ENCODE assay signal across 17 cellular contexts in genomic region chr5:126794157-126794828, GRCh38. TPM values are rescaled to one million over a fixed set of nuclear protein-coding genes. Genes with fewer than 3 reads are reported as not detected.
DNase-seq lines count a peak whose midpoint lies in the region; ATAC-seq, FAIRE-seq and TF ChIP-seq lines count a peak whose summit lies in the region.
"Had no signal": no experiment of that assay in that cellular context is flagged by ENCODE, and none has a peak within 500 bp of the region (broad histone marks: within the 10 kb centered on the region; RNA-seq: fewer than 3 reads in every experiment).

No MANE protein-coding gene starts in this region.

- H3K27ac ChIP-seq in keratinocyte (ENCODE audit: control insufficient read depth, insufficient read depth, low read length) (no peak overlapping the region), left lung (peak overlapping the region in 1 of 2 donors; percentile 25)
- H3K27ac ChIP-seq: ascending aorta, tibial artery had no signal

- no peak for FAIRE-seq in keratinocyte (lab: Jason Lieb, UNC)
- FAIRE-seq: A549 had no signal

- H4K20me1 ChIP-seq in keratinocyte (ENCODE audit: control insufficient read depth, extremely low read depth, insufficient read depth, low read length) = no peaks in the 10 kb centered on the region

- H3K4me3 ChIP-seq in keratinocyte (ENCODE audit: control insufficient read depth in 2 of 3, extremely low read depth in 1 of 3, insufficient read depth in 2 of 3, low read depth in 1 of 3, low read length in 3 of 3) = no peak overlapping the region
- no peak overlapping the region for H3K4me3 ChIP-seq in left lung
- H3K4me3 ChIP-seq: A549, ascending aorta, skin epidermis, tibial artery had no signal

- intact Hi-C loops in left lung (cut with DNase I) = no loop called here

- TF ChIP-seq CTCF in keratinocyte (optimal IDR thresholded peaks at IDR 0.05 in 1 of 3, IDR thresholded peaks at IDR 0.05 in 1 of 3, conservative IDR thresholded peaks at IDR 0.05 in 1 of 3; ENCODE audit: extremely low read depth in 1 of 3, insufficient read depth in 2 of 3, low read length in 3 of 3) (no peak), left lung (IDR thresholded peaks at IDR 0.05) (no peak)

- ATAC-seq in GM19468 (IDR thresholded peaks at IDR 0.05; ENCODE audit: extremely low read depth, unreplicated experiment) (peak; percentile 37), left lung (no peak), GM18907 (IDR thresholded peaks at IDR 0.05; ENCODE audit: unreplicated experiment) (no peak), HG02973 (IDR thresholded peaks at IDR 0.05; ENCODE audit: unreplicated experiment) (no peak)
- ATAC-seq: activated CD4-positive, CD25-positive, alpha-beta regulatory T cell treated with anti-CD3 and anti-CD28 coated beads, Interleukin-2, amount 50 U/mL, for 24 hours; naive thymus-derived CD4-positive, alpha-beta T cell had no signal

- dilution Hi-C loops in keratinocyte (cut with MboI; ENCODE audit: extremely low pct_ligation_motif_present, low sequenced_read_pairs) = no loop called here

- H3K27me3 ChIP-seq in keratinocyte (ENCODE audit: control insufficient read depth, extremely low read depth, insufficient read depth, low read length) (no peaks in the 10 kb centered on the region), left lung (no peaks in the 10 kb centered on the region)
- H3K27me3 ChIP-seq: ascending aorta, tibial artery had no signal

- H3K9me1 ChIP-seq in keratinocyte (ENCODE audit: control insufficient read depth, extremely low read depth, insufficient read depth, low read length) = no peaks in the 10 kb centered on the region

- H3K9ac ChIP-seq in keratinocyte (ENCODE audit: control insufficient read depth, extremely low read depth, insufficient read depth, low read length) = no peak overlapping the region

- H2AFZ ChIP-seq in keratinocyte (ENCODE audit: control insufficient read depth, low read length) = peak overlapping the region; percentile 37

- H3K9me3 ChIP-seq in keratinocyte (ENCODE audit: control insufficient read depth, low read depth, low read length) (no peaks in the 10 kb centered on the region), left lung (no peaks in the 10 kb centered on the region)
- H3K9me3 ChIP-seq: A549, ascending aorta, tibial artery had no signal

- no peaks in the 10 kb centered on the region for H3K4me1 ChIP-seq in keratinocyte (ENCODE audit: control insufficient read depth, extremely low read depth, insufficient read depth, low read length)
- peaks cover 0 to 14% of the 10 kb centered on the region in 2 donors for H3K4me1 ChIP-seq in left lung
- H3K4me1 ChIP-seq: ascending aorta, tibial artery had no signal

- H3K36me3 ChIP-seq in keratinocyte (ENCODE audit: control insufficient read depth in 2 of 2, extremely low read depth in 1 of 2, insufficient read depth in 2 of 2, low read length in 2 of 2) = no peaks in the 10 kb centered on the region
- no peaks in the 10 kb centered on the region for H3K36me3 ChIP-seq in left lung
- H3K36me3 ChIP-seq: ascending aorta, tibial artery had no signal

- peaks cover 88% of the 10 kb centered on the region for H3K79me2 ChIP-seq in keratinocyte (ENCODE audit: control insufficient read depth, insufficient read depth, low read length)

- DNase-seq in NCI-H1417 (lab: John Stamatoyannopoulos, UW) = peak in 2 of 3 experiments; percentile 12 to 17
- DNase-seq in NCI-H1417 treated with DMSO at 0.1 percent for 48 hours (lab: John Stamatoyannopoulos, UW) = no peak
- DNase-seq in NCI-H2029 (lab: John Stamatoyannopoulos, UW) = peak; percentile 19
- no peak for DNase-seq in keratinocyte (ENCODE audit: low read depth, low spot score)
- DNase-seq in left lung = no peak
- DNase-seq: DMS153; effector memory CD4-positive, alpha-beta T cell; naive thymus-derived CD4-positive, alpha-beta T cell; NCI-H187 treated with DMSO at 0.1 percent for 48 hours; tibial artery had no signal

- no peak overlapping the region for H3K4me2 ChIP-seq in keratinocyte (ENCODE audit: control insufficient read depth, extremely low read depth, insufficient read depth, low read depth, low read length)
- H3K4me2 ChIP-seq: A549 had no signal

RNA-seq across cellular contexts. Expression of gene LMNB1, which starts 17.4 kb away (rescaled TPM):
- 1.1 to 13.7 TPM (median 11.0 TPM) in 3 replicates for polyA plus RNA-seq in keratinocyte
- polyA plus RNA-seq in keratinocyte (2011; ENCODE audit: low read depth) = 0.84 TPM
- polyA plus RNA-seq in keratinocyte (2011; cell fraction: cytosol; rRNA removed) = 2.1 and 4.0 TPM in 2 replicates
- 2.3 and 3.1 TPM in 2 replicates for polyA plus RNA-seq in keratinocyte (2011; cell fraction: nucleus; rRNA removed)
- 0.69 and 15.0 TPM in 2 replicates for polyA plus RNA-seq in keratinocyte (2012; ENCODE audit: low replicate concordance)
- 0.43 to 6.3 TPM (median 5.8 TPM) in 3 replicates for polyA minus RNA-seq in keratinocyte
- 4.8 TPM for polyA minus RNA-seq in keratinocyte (2011; cell fraction: cytosol; rRNA and poly(A)+ RNA removed)
- polyA minus RNA-seq in keratinocyte (2011; cell fraction: nucleus; rRNA and poly(A)+ RNA removed) = 2.2 and 2.9 TPM in 2 replicates
- 10 to 100 TPM; 23.2 to 27.1 TPM for total RNA-seq in left lung

Comparison
In these comparisons a context has a peak if more than half of its experiments do, and no peak if none do; other contexts are left out.
1. DNase-seq: peak in NCI-H1417 (2 of 3) and NCI-H2029 (single experiment); none in NCI-H1417 treated with DMSO at 0.1 percent for 48 hours (single experiment), keratinocyte (single experiment) and left lung (0 of 2).